Comparison of ENCODE assay signal across 12 cellular contexts in the genomic region with DNA sequence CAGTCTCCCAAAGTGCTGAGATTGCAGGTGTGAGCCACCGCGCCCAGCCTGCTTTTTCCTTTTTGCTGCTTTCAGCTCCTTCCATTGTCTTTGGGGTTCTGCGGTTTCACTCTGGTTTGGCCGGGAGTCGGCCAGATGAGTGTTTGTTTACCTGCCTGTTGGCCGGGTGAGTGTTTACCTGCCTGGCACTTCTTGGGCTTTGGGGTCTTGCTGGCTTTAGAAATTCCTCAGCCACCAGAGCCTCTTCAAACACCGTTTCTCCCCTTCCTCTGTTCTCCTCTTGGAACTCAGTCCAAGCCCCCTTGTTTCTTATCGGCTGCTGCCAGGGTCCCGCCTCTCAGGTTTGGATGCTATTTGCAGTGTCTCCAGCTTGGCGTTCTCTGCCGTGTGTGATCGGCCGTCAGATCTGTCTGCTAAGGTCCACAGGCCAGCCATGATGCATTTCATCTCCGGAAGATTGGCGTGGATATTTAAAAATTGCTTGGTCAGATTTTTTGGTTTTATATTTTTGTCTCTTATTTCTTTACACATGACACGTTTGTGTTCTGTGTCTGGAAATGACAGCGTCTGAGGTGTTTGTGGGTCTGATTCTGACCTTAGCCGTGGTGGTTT. TPM values are rescaled to one million over a fixed set of nuclear protein-coding genes. Genes with fewer than 3 reads are reported as not detected.
A peak's percentile ranks its signal among the peaks of the same experiment; 100 is the strongest.
DNase-seq lines count a peak whose midpoint lies in the region; ATAC-seq and TF ChIP-seq lines count a peak whose summit lies in the region.
"Had no signal": no experiment of that assay in that cellular context is flagged by ENCODE, and none has a peak within 500 bp of the region (broad histone marks: within the 10 kb centered on the region; RNA-seq: fewer than 3 reads in every experiment).

No MANE protein-coding gene starts in this region.

- H3T11ph ChIP-seq in H9 (ENCODE audit: low read length): no peak overlapping the region

- H3K36me3 Mint-ChIP-seq in H9 (ENCODE audit: insufficient read depth in 1 of 3, low read depth in 3 of 3) (peaks cover 15 to 18% (median 15%) of the 10 kb centered on the region in 3 experiments), nephron progenitor cell (ENCODE audit: low read depth) (peaks cover 41% of the 10 kb centered on the region)
- peaks cover 17% of the 10 kb centered on the region for H3K36me3 Mint-ChIP-seq in activated T-cell treated with anti-CD3 and anti-CD28 coated beads, Interleukin-2, amount 50 U/mL, for 4 hours (ENCODE audit: insufficient read depth)

- H3K27me3 ChIP-seq in H9 (ENCODE audit: insufficient read depth, low read length): no peaks in the 10 kb centered on the region

- H2AK5ac ChIP-seq in H9 (ENCODE audit: insufficient read length, low read length): no peak overlapping the region

- no peak overlapping the region for H2BK5ac ChIP-seq in H9 (ENCODE audit: insufficient read length, low read length)

- H3K9me3 Mint-ChIP-seq in H9 (peaks cover 11 to 14% of the 10 kb centered on the region in 2 experiments), nephron progenitor cell (peaks cover 18% of the 10 kb centered on the region)
- H3K9me3 Mint-ChIP-seq in activated T-cell treated with anti-CD3 and anti-CD28 coated beads, Interleukin-2, amount 50 U/mL, for 4 hours: no peaks in the 10 kb centered on the region

- no peak overlapping the region for H3K56ac ChIP-seq in H9 (ENCODE audit: insufficient read length, low read depth, low read length)

- H3K9me3 ChIP-seq in H9 (ENCODE audit: control insufficient read depth, low read depth, low read length): no peaks in the 10 kb centered on the region

- H2AFZ ChIP-seq in H9 (ENCODE audit: low read length): no peak overlapping the region

- H4K8ac ChIP-seq in H9 (replicated peaks; ENCODE audit: insufficient read length, low read depth, low read length): no peak overlapping the region

- no peak overlapping the region for H2BK20ac ChIP-seq in H9 (ENCODE audit: low read depth, low read length, poor library complexity, severe bottlenecking)

- H3K4me2 ChIP-seq in H9 (ENCODE audit: insufficient read depth, insufficient read length, low read length): no peak overlapping the region

- no peak overlapping the region for H4K91ac ChIP-seq in H9 (ENCODE audit: insufficient read length, low read depth, low read length)

- no peak overlapping the region for H3K27ac ChIP-seq in H9 (ENCODE audit: insufficient read length, low read depth, low read length)

- H3K27ac Mint-ChIP-seq in H9 (peak overlapping the region in 2 of 3 experiments; percentile 20 to 88; a peak in 4 of 7 replicates), nephron progenitor cell (peak overlapping the region; percentile 89)

- no peaks in the 10 kb centered on the region for H3K79me2 ChIP-seq in H9 (ENCODE audit: insufficient read depth, low read length)

- no peak for TF ChIP-seq CTCF in H9 (conservative IDR thresholded peaks at IDR 0.05)
- no peak for TF ChIP-seq CTCF in nephron progenitor cell (IDR thresholded peaks at IDR 0.05)

- H3K9ac ChIP-seq in H9 (ENCODE audit: extremely low read depth, insufficient read length, low read length): no peak overlapping the region

- ATAC-seq in activated T-cell treated with anti-CD3 and anti-CD28 coated beads, Interleukin-2, amount 50 U/mL, for 4 hours: no peak
- no peak for ATAC-seq in HG03139 (IDR thresholded peaks at IDR 0.05; ENCODE audit: unreplicated experiment)

- no peaks in the 10 kb centered on the region for H3K23me2 ChIP-seq in H9 (ENCODE audit: insufficient read length, low read depth, low read length, poor library complexity, severe bottlenecking)

- H3K27me3 Mint-ChIP-seq in H9 (ENCODE audit: low read depth): no peaks in the 10 kb centered on the region; the same call in 1 of the 2 replicates
- no peaks in the 10 kb centered on the region for H3K27me3 Mint-ChIP-seq in activated T-cell treated with anti-CD3 and anti-CD28 coated beads, Interleukin-2, amount 50 U/mL, for 4 hours (ENCODE audit: low read depth)
- H3K27me3 Mint-ChIP-seq in nephron progenitor cell (ENCODE audit: low read depth, poor library complexity): peaks cover 5% of the 10 kb centered on the region

- no peak overlapping the region for H2BK120ac ChIP-seq in H9 (ENCODE audit: low read depth, low read length, poor library complexity, severe bottlenecking)

- H3K4me1 ChIP-seq in H9 (ENCODE audit: insufficient read depth, low read length): no peaks in the 10 kb centered on the region

- no peak overlapping the region for H3K18ac ChIP-seq in H9 (ENCODE audit: insufficient read length, low read depth, low read length)

- no peak overlapping the region for H3K14ac ChIP-seq in H9 (ENCODE audit: insufficient read depth, low read length)

- peak; percentile 2 for DNase-seq in activated CD4-positive, alpha-beta T cell treated with anti-CD3 and anti-CD28 coated beads for 48 hours
- DNase-seq in activated CD4-positive, alpha-beta T cell treated with anti-CD3 and anti-CD28 coated beads for 1 hour: no peak
- peak; percentile 41 for DNase-seq in H9
- DNase-seq in activated T-cell treated with anti-CD3 and anti-CD28 coated beads, Interleukin-2, amount 50 U/mL, for 4 hours: no peak
- DNase-seq in nephron progenitor cell: no peak
- no peak for DNase-seq in superior temporal gyrus (ENCODE audit: extremely low spot score)
- no peak for DNase-seq in ACHN
- DNase-seq: Kasumi-1, NCI-H2227 treated with DMSO at 0.1 percent for 48 hours had no signal

- no peak overlapping the region for H3K23ac ChIP-seq in H9 (ENCODE audit: insufficient read length, low read depth, low read length)

- H2BK15ac ChIP-seq in H9 (ENCODE audit: low read depth, low read length): no peak overlapping the region

- H3K79me1 ChIP-seq in H9 (ENCODE audit: insufficient read depth, low read depth, low read length, poor library complexity, severe bottlenecking): no peaks in the 10 kb centered on the region

- H3K4me3 Mint-ChIP-seq in H9: no peak overlapping the region
- peak overlapping the region; percentile 54 for H3K4me3 Mint-ChIP-seq in activated T-cell treated with anti-CD3 and anti-CD28 coated beads, Interleukin-2, amount 50 U/mL, for 4 hours
- H3K4me3 Mint-ChIP-seq in nephron progenitor cell: peak overlapping the region; percentile 31

- no peak overlapping the region for H4K5ac ChIP-seq in H9 (ENCODE audit: insufficient read length, low read depth, low read length)

- H3K4me1 Mint-ChIP-seq in H9 (peaks cover 4 to 16% of the 10 kb centered on the region in 2 experiments), nephron progenitor cell (peaks cover 46% of the 10 kb centered on the region)
- H3K4me1 Mint-ChIP-seq in activated T-cell treated with anti-CD3 and anti-CD28 coated beads, Interleukin-2, amount 50 U/mL, for 4 hours (ENCODE audit: low read depth): peaks cover 30% of the 10 kb centered on the region

- H3K4ac ChIP-seq in H9 (ENCODE audit: low read depth, low read length): no peak overlapping the region

- no peak overlapping the region for H2BK12ac ChIP-seq in H9 (ENCODE audit: insufficient read length, low read depth, low read length)

- in situ Hi-C loops in ACHN (cut with HindIII; ENCODE audit: low pct_ligation_motif_present, low pct_unique_long_range_greater_than_20kb, low sequenced_read_pairs): no loop called here

- H4K20me1 ChIP-seq in H9 (ENCODE audit: control insufficient read depth, insufficient read depth, insufficient read length): no peaks in the 10 kb centered on the region

- WGBS in H9 (ENCODE audit: extremely low coverage, insufficient read length, low lambda C conversion rate): no CpG with 5 or more reads among the region's 18 CpGs

RNA-seq across cellular contexts. Expression of a gene that starts 14.2 kb away (rescaled TPM):
- total RNA-seq in H9 (2021): 0.33 and 0.37 TPM in 2 replicates
- under 1 TPM in 2 of 3 donors, not detected in 1; 0.23 to 0.33 TPM for total RNA-seq in activated T-cell treated with anti-CD3 and anti-CD28 coated beads, Interleukin-2, amount 50 U/mL, for 4 hours
- total RNA-seq: SK-MEL-5 had no signal

RNA-seq across cellular contexts. Expression of a gene that starts 28.0 kb away (rescaled TPM):
- 10.0 TPM in 2 replicates for total RNA-seq in H9 (2021)
- total RNA-seq in activated T-cell treated with anti-CD3 and anti-CD28 coated beads, Interleukin-2, amount 50 U/mL, for 4 hours: 10 to 100 TPM; 13.9 to 22.5 (median 18.7) TPM

RNA-seq across cellular contexts. Expression of a gene that starts 46.6 kb away (rescaled TPM):
- total RNA-seq in H9 (2021): 0.42 and 0.70 TPM in 2 replicates
- total RNA-seq in activated T-cell treated with anti-CD3 and anti-CD28 coated beads, Interleukin-2, amount 50 U/mL, for 4 hours: under 1 TPM in 1 of 3 donors, not detected in 2; 0.65 TPM
- total RNA-seq: fibroblast of lung, SK-MEL-5 had no signal

Comparison
In these comparisons a context has a peak if more than half of its experiments do, and no peak if none do; other contexts are left out.
1. DNase-seq: peak in activated CD4-positive, alpha-beta T cell treated with anti-CD3 and anti-CD28 coated beads for 48 hours (single experiment) and H9 (single experiment); none in activated CD4-positive, alpha-beta T cell treated with anti-CD3 and anti-CD28 coated beads for 1 hour (single experiment), activated T-cell treated with anti-CD3 and anti-CD28 coated beads, Interleukin-2, amount 50 U/mL, for 4 hours (single experiment), nephron progenitor cell (single experiment), superior temporal gyrus (single experiment) and ACHN (single experiment).
2. H3K4me3 Mint-ChIP-seq: peak in activated T-cell treated with anti-CD3 and anti-CD28 coated beads, Interleukin-2, amount 50 U/mL, for 4 hours (single experiment) and nephron progenitor cell (single experiment); none in H9 (0 of 2).